Comparison of ENCODE assay signal across 8 cellular contexts in genomic region chr21:31557421-31557955, GRCh38.
DNase-seq lines count a peak whose midpoint lies in the region; ATAC-seq, FAIRE-seq and TF ChIP-seq lines count a peak whose summit lies in the region.

No MANE protein-coding gene starts in this region.

- no peaks in the 10 kb centered on the region for H3K9me3 Mint-ChIP-seq in activated T-cell treated with anti-CD3 and anti-CD28 coated beads, Interleukin-2, amount 50 U/mL, for 72 hours

- peak overlapping the region; percentile 71 for H3K4me3 ChIP-seq in cardiac muscle cell
- peak overlapping the region; percentile 67 for H3K4me3 ChIP-seq in kidney epithelial cell (ENCODE audit: low read depth, low read length)
- peak overlapping the region; percentile 84 for H3K4me3 ChIP-seq in thymus (ENCODE audit: low read length)

- no peaks in the 10 kb centered on the region for H3K36me3 ChIP-seq in cardiac muscle cell
- H3K36me3 ChIP-seq in kidney epithelial cell (ENCODE audit: control insufficient read depth, insufficient read depth, low read length): no peaks in the 10 kb centered on the region
- H3K36me3 ChIP-seq in thymus (ENCODE audit: control insufficient read depth, insufficient read depth): no peaks in the 10 kb centered on the region

- FAIRE-seq in GM12892 (lab: Jason Lieb, UNC): no peak

- intact Hi-C loops in left cardiac atrium (cut with DNase I): no loop called here

- TF ChIP-seq CTCF in cardiac muscle cell (IDR thresholded peaks at IDR 0.05; ENCODE audit: low read depth, low read length): no peak
- no peak for TF ChIP-seq CTCF in kidney epithelial cell (IDR thresholded peaks at IDR 0.05; ENCODE audit: insufficient read depth, low read length, poor library complexity, severe bottlenecking)

- H3K27ac ChIP-seq in cardiac muscle cell (no peak overlapping the region), thymus (ENCODE audit: low read depth) (no peak overlapping the region)

- ATAC-seq in left cardiac atrium: no peak
- ATAC-seq in activated T-cell treated with anti-CD3 and anti-CD28 coated beads, Interleukin-2, amount 50 U/mL, for 72 hours (replicated peaks in 1 of 2): no peak
- no peak for ATAC-seq in HG03354 (IDR thresholded peaks at IDR 0.05; ENCODE audit: poor library complexity, severe bottlenecking, unreplicated experiment)
- ATAC-seq in GM19035 (IDR thresholded peaks at IDR 0.05; ENCODE audit: unreplicated experiment): no peak

- no peak overlapping the region for H3K27ac Mint-ChIP-seq in activated T-cell treated with anti-CD3 and anti-CD28 coated beads, Interleukin-2, amount 50 U/mL, for 72 hours

- WGBS in thymus: 11% methylated on average over 46 of the region's 46 CpGs

- H3K27me3 ChIP-seq in cardiac muscle cell (peaks cover 7% of the 10 kb centered on the region), kidney epithelial cell (ENCODE audit: control insufficient read depth, insufficient read depth, low read length) (peaks cover 10% of the 10 kb centered on the region), thymus (ENCODE audit: control insufficient read depth, insufficient read depth) (peaks cover 2% of the 10 kb centered on the region)

- H3K4me1 ChIP-seq in cardiac muscle cell (ENCODE audit: low read depth) (no peaks in the 10 kb centered on the region), thymus (ENCODE audit: control insufficient read depth, insufficient read depth, low read length) (peaks cover 36% of the 10 kb centered on the region)

- TF ChIP-seq POLR2A in GM12892 (IDR thresholded peaks at IDR 0.05; ENCODE audit: low read depth, low read length): no peak

- H3K9me3 ChIP-seq in cardiac muscle cell (ENCODE audit: low read depth) (no peaks in the 10 kb centered on the region), thymus (ENCODE audit: control insufficient read depth) (no peaks in the 10 kb centered on the region)

- DNase-seq in cardiac muscle cell (ENCODE audit: low read depth in 1 of 2, low spot score in 1 of 2) (peak in 1 of 2 donors; percentile 33), left cardiac atrium (no peak), kidney epithelial cell (ENCODE audit: low read depth) (no peak), GM12892 (ENCODE audit: insufficient read length) (no peak)
- peak; percentile 34 to 46 for DNase-seq in activated T-cell treated with anti-CD3 and anti-CD28 coated beads, Interleukin-2, amount 50 U/mL, for 72 hours

- peak overlapping the region; percentile 87 to 91 for H3K4me3 Mint-ChIP-seq in activated T-cell treated with anti-CD3 and anti-CD28 coated beads, Interleukin-2, amount 50 U/mL, for 72 hours

- H3K4me1 Mint-ChIP-seq in activated T-cell treated with anti-CD3 and anti-CD28 coated beads, Interleukin-2, amount 50 U/mL, for 72 hours (ENCODE audit: low read depth): peaks cover 53% of the 10 kb centered on the region

- peaks cover 0 to 2% of the 10 kb centered on the region in 2 donors for H3K36me3 Mint-ChIP-seq in activated T-cell treated with anti-CD3 and anti-CD28 coated beads, Interleukin-2, amount 50 U/mL, for 72 hours (ENCODE audit: insufficient read depth in 2 of 2)

- peaks cover 30% of the 10 kb centered on the region for H3K27me3 Mint-ChIP-seq in activated T-cell treated with anti-CD3 and anti-CD28 coated beads, Interleukin-2, amount 50 U/mL, for 72 hours (ENCODE audit: low read depth)

Comparison
In these comparisons a context has a peak if more than half of its experiments do, and no peak if none do; other contexts are left out.
1. DNase-seq: peak in activated T-cell treated with anti-CD3 and anti-CD28 coated beads, Interleukin-2, amount 50 U/mL, for 72 hours (2 of 2); none in left cardiac atrium (single experiment), kidney epithelial cell (single experiment) and GM12892 (single experiment).
2. Peak in every context shown above with its lines, with median percentiles within 50 percentile points of each other: H3K4me3 ChIP-seq.